Comparison of ENCODE assay signal across 6 cellular contexts in genomic region chr13:24319641-24320040, GRCh38. TPM values are rescaled to one million over a fixed set of nuclear protein-coding genes. Genes with fewer than 3 reads are reported as not detected.
"Had no signal": no experiment of that assay in that cellular context is flagged by ENCODE, and none has a peak within 500 bp of the region (broad histone marks: within the 10 kb centered on the region; RNA-seq: fewer than 3 reads in every experiment).

No MANE protein-coding gene starts in this region.

RNA-seq across cellular contexts. Expression of gene C1QTNF9, which starts 10.3 kb away (rescaled TPM):
- total RNA-seq: GM23248, GM23338, H1, H4, H9, HFFc6 had no signal
- polyA plus RNA-seq: GM23338, H1 had no signal
